In genomic region chr14:97212399-97212798, GRCh38 we compare ENCODE assay signal across 27 cellular contexts.
DNase-seq lines count a peak whose midpoint lies in the region; ATAC-seq, FAIRE-seq and TF ChIP-seq lines count a peak whose summit lies in the region.
"Had no signal": no experiment of that assay in that cellular context is flagged by ENCODE, and none has a peak within 500 bp of the region (broad histone marks: within the 10 kb centered on the region; RNA-seq: fewer than 3 reads in every experiment).

No MANE protein-coding gene starts in this region.

- no peaks in the 10 kb centered on the region for H3K27me3 ChIP-seq in H1 (replicated peaks in 1 of 4; ENCODE audit: control insufficient read depth in 3 of 4, extremely low read depth in 1 of 4, insufficient read depth in 3 of 4, low read length in 3 of 4)

- H3K14ac ChIP-seq in H1 (ENCODE audit: insufficient read length), result no peak overlapping the region

- no peak overlapping the region for H3K27ac ChIP-seq in H1 (ENCODE audit: low read depth, low read length)
- H3K27ac ChIP-seq: 22Rv1; BLaER1 treated with 17β-estradiol and CSF1 and Interleukin-3, amounts not matched to agents 10 nM and 100 nM had no signal

- H3K4me3 Mint-ChIP-seq in natural killer cell, result no peak overlapping the region
- H3K4me3 Mint-ChIP-seq in natural killer cell treated with Interleukin-12 subunit alpha and Interleukin-12 subunit beta and Interleukin-15 and Interleukin-18, amount 100 ng/mL, for 72 hours, result no peak overlapping the region
- no peak overlapping the region for H3K4me3 Mint-ChIP-seq in stimulated activated naive CD8-positive, alpha-beta T cell treated with anti-CD3 and anti-CD28 coated beads, Interleukin-15, amount 100 ng/mL, for 72 hours
- H3K4me3 Mint-ChIP-seq: CD14-positive monocyte; CD4-positive, alpha-beta T cell; CD8-positive, alpha-beta memory T cell; GM23338; HFFc6 had no signal

- H2BK5ac ChIP-seq in H1 (ENCODE audit: low read depth, low read length), result no peak overlapping the region

- no peak overlapping the region for H2BK20ac ChIP-seq in H1 (ENCODE audit: low read length)

- no peaks in the 10 kb centered on the region for H3K23me2 ChIP-seq in H1 (ENCODE audit: low read depth, low read length)

- H3K9ac ChIP-seq in H1 (replicated peaks in 1 of 4; ENCODE audit: extremely low read depth in 1 of 4, low read depth in 3 of 4, low read length in 3 of 4), result no peak overlapping the region
- H3K9ac ChIP-seq: BLaER1 treated with 17β-estradiol and CSF1 and Interleukin-3, amounts not matched to agents 10 nM and 100 nM had no signal

- H3K36me3 Mint-ChIP-seq in natural killer cell, result no peaks in the 10 kb centered on the region
- H3K36me3 Mint-ChIP-seq in natural killer cell treated with Interleukin-12 subunit alpha and Interleukin-12 subunit beta and Interleukin-15 and Interleukin-18, amount 100 ng/mL, for 72 hours, result no peaks in the 10 kb centered on the region
- H3K36me3 Mint-ChIP-seq: CD14-positive monocyte; CD8-positive, alpha-beta memory T cell had no signal

- CTCF ChIA-PET in H1 (lab: Charles Lee; ENCODE audit: partially characterized antibody), result interaction anchor here (0.6 kb wide), 1 partner anchor 119 kb away, joined by 3 read pairs; no protein-coding TSS in a partner anchor

- POLR2A ChIA-PET in H1 (lab: Charles Lee; ENCODE audit: partially characterized antibody), result no interaction called here

- no peak for FAIRE-seq in H1 (lab: Jason Lieb, UNC)
- FAIRE-seq: A204.1, D721Med, GM12892, GM19239, H54 had no signal

- no peak overlapping the region for H2BK12ac ChIP-seq in H1 (ENCODE audit: low read depth, low read length)

- no peak overlapping the region for H2BK15ac ChIP-seq in H1 (ENCODE audit: low read length)

- H4K5ac ChIP-seq in H1 (ENCODE audit: insufficient read length, low read depth, low read length), result no peak overlapping the region

- TF ChIP-seq RAD21 in H1 (IDR thresholded peaks at IDR 0.05 in 1 of 2, conservative IDR thresholded peaks at IDR 0.05 in 1 of 2; ENCODE audit: low read depth in 2 of 2, low read length in 2 of 2), result no peak

- no peak for DNase-seq in natural killer cell
- DNase-seq in natural killer cell treated with Interleukin-12 subunit alpha and Interleukin-12 subunit beta and Interleukin-15 and Interleukin-18, amount 100 ng/mL, for 72 hours (ENCODE audit: low spot score), result no peak
- no peak for DNase-seq in H1 (ENCODE audit: low read depth in 1 of 2, low spot score in 2 of 2)
- DNase-seq in left kidney (ENCODE audit: low read depth, low spot score), result peak; percentile 12
- DNase-seq in RPMI8226, result no peak
- no peak for DNase-seq in stimulated activated naive CD8-positive, alpha-beta T cell treated with anti-CD3 and anti-CD28 coated beads, Interleukin-15, amount 100 ng/mL, for 72 hours
- DNase-seq: ACHN; AML-193; BE2C; CD4-positive, alpha-beta T cell; CD8-positive, alpha-beta memory T cell; DMS 273 treated with DMSO at 0.1 percent for 48 hours; DMS79; EL; GF-D8; HFFc6 had no signal

- H3K4me1 Mint-ChIP-seq in natural killer cell, result peaks cover 12 to 20% of the 10 kb centered on the region in 2 donors
- H3K4me1 Mint-ChIP-seq in natural killer cell treated with Interleukin-12 subunit alpha and Interleukin-12 subunit beta and Interleukin-15 and Interleukin-18, amount 100 ng/mL, for 72 hours (ENCODE audit: low read depth in 2 of 2), result peaks cover 0 to 3% of the 10 kb centered on the region in 2 donors
- H3K4me1 Mint-ChIP-seq in stimulated activated naive CD8-positive, alpha-beta T cell treated with anti-CD3 and anti-CD28 coated beads, Interleukin-15, amount 100 ng/mL, for 72 hours, result peaks cover 5% of the 10 kb centered on the region
- H3K4me1 Mint-ChIP-seq: CD14-positive monocyte had no signal

- no peak overlapping the region for H3K4ac ChIP-seq in H1 (replicated peaks; ENCODE audit: insufficient read length, low read depth, low read length)

- no peak for TF ChIP-seq EP300 in H1 (IDR thresholded peaks at IDR 0.05; ENCODE audit: borderline replicate concordance in 1 of 2, low read depth in 2 of 2, low read length in 2 of 2)

- WGBS in H1 (ENCODE audit: extremely low coverage in 1 of 2, insufficient coverage in 1 of 2, insufficient read length in 1 of 2, insufficient replicate concordance in 2 of 2, low coverage in 1 of 2, low lambda C conversion rate in 2 of 2, missing lambda C conversion rate in 1 of 2), 2 experiments, result 81% methylated on average over 2 of the region's 2 CpGs; no CpG with 5 or more reads in 1 of the 2 experiments

- no peak overlapping the region for H2AK5ac ChIP-seq in H1 (ENCODE audit: low read depth, low read length)

- H3K56ac ChIP-seq in H1 (replicated peaks; ENCODE audit: insufficient read length, low read depth, low read length), result no peak overlapping the region

- ATAC-seq in natural killer cell (peak; percentile 48 to 84 (median 73)), HG03045 (IDR thresholded peaks at IDR 0.05; ENCODE audit: unreplicated experiment) (no peak)
- no peak for ATAC-seq in natural killer cell treated with Interleukin-12 subunit alpha and Interleukin-12 subunit beta and Interleukin-15 and Interleukin-18, amount 100 ng/mL, for 72 hours
- ATAC-seq in stimulated activated naive CD8-positive, alpha-beta T cell treated with anti-CD3 and anti-CD28 coated beads, Interleukin-15, amount 100 ng/mL, for 72 hours, result no peak
- ATAC-seq: GM23338 had no signal

- no peak overlapping the region for H3K4me3 ChIP-seq in H1 (ENCODE audit: extremely low read depth in 1 of 4, insufficient read depth in 2 of 4, low read depth in 3 of 4, low read length in 4 of 4)
- H3K4me3 ChIP-seq: BLaER1 treated with 17β-estradiol and CSF1 and Interleukin-3, amounts not matched to agents 10 nM and 100 nM; GM23338; HAP-1 had no signal

- TF ChIP-seq POLR2A in H1 (IDR thresholded peaks at IDR 0.05; ENCODE audit: control extremely low read depth in 1 of 2, low read depth in 2 of 2, low read length in 2 of 2), result no peak

- no peaks in the 10 kb centered on the region for H3K9me3 Mint-ChIP-seq in natural killer cell
- no peaks in the 10 kb centered on the region for H3K9me3 Mint-ChIP-seq in natural killer cell treated with Interleukin-12 subunit alpha and Interleukin-12 subunit beta and Interleukin-15 and Interleukin-18, amount 100 ng/mL, for 72 hours
- no peaks in the 10 kb centered on the region for H3K9me3 Mint-ChIP-seq in stimulated activated naive CD8-positive, alpha-beta T cell treated with anti-CD3 and anti-CD28 coated beads, Interleukin-15, amount 100 ng/mL, for 72 hours
- H3K9me3 Mint-ChIP-seq: CD14-positive monocyte; CD4-positive, alpha-beta T cell; CD8-positive, alpha-beta memory T cell; GM23338 had no signal

- intact Hi-C loops in natural killer cell (cut with micrococcal nuclease), result no loop called here

- no peak overlapping the region for H3K4me2 ChIP-seq in H1 (ENCODE audit: insufficient read depth in 1 of 2, low read depth in 2 of 2, low read length in 2 of 2)
- H3K4me2 ChIP-seq: BLaER1 treated with 17β-estradiol and CSF1 and Interleukin-3, amounts not matched to agents 10 nM and 100 nM; GM23338 had no signal

- no peak overlapping the region for H3K18ac ChIP-seq in H1 (ENCODE audit: extremely low read depth, low read length)

- no peak overlapping the region for H4K8ac ChIP-seq in H1 (ENCODE audit: extremely low read depth, insufficient read depth, low read length)

- H3K79me2 ChIP-seq in H1 (ENCODE audit: control insufficient read depth in 1 of 2, insufficient read depth in 2 of 2, low read length in 2 of 2), result no peaks in the 10 kb centered on the region

- H3K27ac Mint-ChIP-seq in natural killer cell, result peak overlapping the region; percentile 39 to 43
- no peak overlapping the region for H3K27ac Mint-ChIP-seq in natural killer cell treated with Interleukin-12 subunit alpha and Interleukin-12 subunit beta and Interleukin-15 and Interleukin-18, amount 100 ng/mL, for 72 hours
- H3K27ac Mint-ChIP-seq in stimulated activated naive CD8-positive, alpha-beta T cell treated with anti-CD3 and anti-CD28 coated beads, Interleukin-15, amount 100 ng/mL, for 72 hours, result no peak overlapping the region
- H3K27ac Mint-ChIP-seq: CD14-positive monocyte; CD4-positive, alpha-beta T cell; GM23338; HFFc6 had no signal

- no peaks in the 10 kb centered on the region for H3K79me1 ChIP-seq in H1 (ENCODE audit: low read depth, low read length)

- no peak overlapping the region for H4K91ac ChIP-seq in H1 (replicated peaks; ENCODE audit: insufficient read length, low read length)

- no peaks in the 10 kb centered on the region for H4K20me1 ChIP-seq in H1 (replicated peaks in 1 of 2; ENCODE audit: control insufficient read depth in 1 of 2, insufficient read depth in 2 of 2, low read length in 2 of 2)
- H4K20me1 ChIP-seq: BLaER1 treated with 17β-estradiol and CSF1 and Interleukin-3, amounts not matched to agents 10 nM and 100 nM had no signal

- H3K23ac ChIP-seq in H1 (ENCODE audit: insufficient read length), result no peak overlapping the region

- H3K36me3 ChIP-seq in H1 (ENCODE audit: control insufficient read depth in 2 of 4, insufficient read depth in 4 of 4, low read length in 3 of 4), result no peaks in the 10 kb centered on the region
- H3K36me3 ChIP-seq: BE2C; BLaER1 treated with 17β-estradiol and CSF1 and Interleukin-3, amounts not matched to agents 10 nM and 100 nM; HAP-1 had no signal

- 0 out of 2 replicates have a peak overlapping the region, but pooled peaks have one; percentile 71 for H2AFZ ChIP-seq in H1 (ENCODE audit: low read length)
- H2AFZ ChIP-seq: GM23338 had no signal

- H3K27me3 Mint-ChIP-seq in natural killer cell (ENCODE audit: low read depth in 2 of 2), result peaks cover 0 to 10% of the 10 kb centered on the region in 2 donors
- H3K27me3 Mint-ChIP-seq in natural killer cell treated with Interleukin-12 subunit alpha and Interleukin-12 subunit beta and Interleukin-15 and Interleukin-18, amount 100 ng/mL, for 72 hours, result peaks cover 0 to 10% of the 10 kb centered on the region in 2 donors
- H3K27me3 Mint-ChIP-seq in stimulated activated naive CD8-positive, alpha-beta T cell treated with anti-CD3 and anti-CD28 coated beads, Interleukin-15, amount 100 ng/mL, for 72 hours, result peaks cover 5% of the 10 kb centered on the region
- H3K27me3 Mint-ChIP-seq: CD4-positive, alpha-beta T cell had no signal

- no peak overlapping the region for H2BK120ac ChIP-seq in H1 (replicated peaks; ENCODE audit: low read depth, low read length)

- no peaks in the 10 kb centered on the region for H3K9me3 ChIP-seq in H1 (ENCODE audit: insufficient read depth in 2 of 2, low read depth in 1 of 2, low read length in 1 of 2)
- H3K9me3 ChIP-seq: BE2C; BLaER1 treated with 17β-estradiol and CSF1 and Interleukin-3, amounts not matched to agents 10 nM and 100 nM; HAP-1 had no signal

- TF ChIP-seq CTCF in natural killer cell (IDR thresholded peaks at IDR 0.05) (no peak), H1 (IDR thresholded peaks at IDR 0.05; ENCODE audit: control extremely low read depth in 1 of 3, insufficient read depth in 1 of 3, low read depth in 1 of 3, low read length in 3 of 3) (no peak)

- peaks cover 0 to 4% (median 1%) of the 10 kb centered on the region in 4 experiments; a peak in 2 of 7 replicates for H3K4me1 ChIP-seq in H1 (replicated peaks in 1 of 4; ENCODE audit: control insufficient read depth in 3 of 4, insufficient read depth in 4 of 4, low read length in 3 of 4)
- H3K4me1 ChIP-seq: BE2C; BLaER1 treated with 17β-estradiol and CSF1 and Interleukin-3, amounts not matched to agents 10 nM and 100 nM; HAP-1 had no signal

TF ChIP-seq in H1, 55 proteins besides CTCF, POLR2A, EP300 and RAD21 (continues in another document):
- TF ChIP-seq TEAD4 (IDR thresholded peaks at IDR 0.05; ENCODE audit: low read depth, low read length) (no peak), NANOG (IDR thresholded peaks at IDR 0.05; ENCODE audit: insufficient read depth, low read depth, low read length, poor library complexity, severe bottlenecking) (no peak)

Comparison
In these comparisons a context has a peak if more than half of its experiments do, and no peak if none do; other contexts are left out.
1. ATAC-seq: peak in natural killer cell (3 of 3); none in natural killer cell treated with Interleukin-12 subunit alpha and Interleukin-12 subunit beta and Interleukin-15 and Interleukin-18, amount 100 ng/mL, for 72 hours (0 of 2), HG03045 (single experiment) and stimulated activated naive CD8-positive, alpha-beta T cell treated with anti-CD3 and anti-CD28 coated beads, Interleukin-15, amount 100 ng/mL, for 72 hours (single experiment).
2. H3K27ac Mint-ChIP-seq: peak in natural killer cell (2 of 2); none in natural killer cell treated with Interleukin-12 subunit alpha and Interleukin-12 subunit beta and Interleukin-15 and Interleukin-18, amount 100 ng/mL, for 72 hours (0 of 2) and stimulated activated naive CD8-positive, alpha-beta T cell treated with anti-CD3 and anti-CD28 coated beads, Interleukin-15, amount 100 ng/mL, for 72 hours (0 of 2).